In genomic region chr4:145868637-145869409, GRCh38 we compare ENCODE assay signal across 8 cellular contexts.
DNase-seq lines count a peak whose midpoint lies in the region; ATAC-seq lines count a peak whose summit lies in the region.

No MANE protein-coding gene starts in this region.

- no peaks in the 10 kb centered on the region for H3K9me3 ChIP-seq in CD4-positive, CD25-positive, alpha-beta regulatory T cell (ENCODE audit: control insufficient read depth in 2 of 2, low read length in 2 of 2)

- no peak for ATAC-seq in CD4-positive, CD25-positive, alpha-beta regulatory T cell (ENCODE audit: low read depth in 2 of 2)
- ATAC-seq in GM19372 (IDR thresholded peaks at IDR 0.05; ENCODE audit: low read depth, unreplicated experiment), result peak; percentile 44
- ATAC-seq in HG03060 (IDR thresholded peaks at IDR 0.05; ENCODE audit: low read depth, unreplicated experiment), result peak; percentile 58

- H3K36me3 Mint-ChIP-seq in CD4-positive, CD25-positive, alpha-beta regulatory T cell, result no peaks in the 10 kb centered on the region
- H3K36me3 Mint-ChIP-seq in immature natural killer cell, result peaks cover 0 to 2% (median 0%) of the 10 kb centered on the region in 3 donors

- no peaks in the 10 kb centered on the region for H3K27me3 Mint-ChIP-seq in CD4-positive, CD25-positive, alpha-beta regulatory T cell
- peaks cover 0 to 2% (median 0%) of the 10 kb centered on the region in 3 donors for H3K27me3 Mint-ChIP-seq in immature natural killer cell (ENCODE audit: low read depth in 3 of 3)

- H3K27ac Mint-ChIP-seq in CD4-positive, CD25-positive, alpha-beta regulatory T cell, result no peak overlapping the region
- H3K27ac Mint-ChIP-seq in immature natural killer cell, result no peak overlapping the region

- H3K9me3 Mint-ChIP-seq in CD4-positive, CD25-positive, alpha-beta regulatory T cell, result peaks cover 0 to 2% (median 0%) of the 10 kb centered on the region in 7 donors
- H3K9me3 Mint-ChIP-seq in immature natural killer cell, result no peaks in the 10 kb centered on the region

- peaks cover 0 to 4% (median 3%) of the 10 kb centered on the region in 4 donors for H3K4me1 Mint-ChIP-seq in CD4-positive, CD25-positive, alpha-beta regulatory T cell
- peaks cover 19 to 43% of the 10 kb centered on the region in 2 donors for H3K4me1 Mint-ChIP-seq in immature natural killer cell

- DNase-seq in CD4-positive, CD25-positive, alpha-beta regulatory T cell, result peak in 2 of 3 donors; percentile 5 to 10
- DNase-seq in amniotic epithelial cell (ENCODE audit: low read depth) (peak; percentile 33), immature natural killer cell (no peak), islet precursor cell (no peak), NCI-H526 treated with DMSO at 0.1 percent for 48 hours (lab: John Stamatoyannopoulos, UW) (no peak), putamen (ENCODE audit: low spot score) (no peak)

- no peaks in the 10 kb centered on the region for H3K27me3 ChIP-seq in CD4-positive, CD25-positive, alpha-beta regulatory T cell (ENCODE audit: control insufficient read depth, insufficient read depth, low read length)

- H3K36me3 ChIP-seq in CD4-positive, CD25-positive, alpha-beta regulatory T cell (ENCODE audit: control insufficient read depth, insufficient read depth, low read length), result no peaks in the 10 kb centered on the region

- no peak overlapping the region for H3K27ac ChIP-seq in CD4-positive, CD25-positive, alpha-beta regulatory T cell (ENCODE audit: insufficient read depth, low read length, poor library complexity, severe bottlenecking)

- H3K4me3 Mint-ChIP-seq in CD4-positive, CD25-positive, alpha-beta regulatory T cell, result no peak overlapping the region
- no peak overlapping the region for H3K4me3 Mint-ChIP-seq in immature natural killer cell

- H3K4me3 ChIP-seq in CD4-positive, CD25-positive, alpha-beta regulatory T cell (ENCODE audit: low read depth, low read length), result no peak overlapping the region

- no peaks in the 10 kb centered on the region for H3K4me1 ChIP-seq in CD4-positive, CD25-positive, alpha-beta regulatory T cell (ENCODE audit: control insufficient read depth, insufficient read depth, low read length, poor library complexity, severe bottlenecking)

Comparison
In these comparisons a context has a peak if more than half of its experiments do, and no peak if none do; other contexts are left out.
1. ATAC-seq: peak in GM19372 (single experiment) and HG03060 (single experiment); none in CD4-positive, CD25-positive, alpha-beta regulatory T cell (0 of 2).
2. DNase-seq: peak in CD4-positive, CD25-positive, alpha-beta regulatory T cell (2 of 3) and amniotic epithelial cell (single experiment); none in immature natural killer cell (0 of 3), islet precursor cell (single experiment), NCI-H526 treated with DMSO at 0.1 percent for 48 hours (single experiment) and putamen (single experiment).